12 cellular contexts compared by ENCODE assay signal in the genomic region with DNA sequence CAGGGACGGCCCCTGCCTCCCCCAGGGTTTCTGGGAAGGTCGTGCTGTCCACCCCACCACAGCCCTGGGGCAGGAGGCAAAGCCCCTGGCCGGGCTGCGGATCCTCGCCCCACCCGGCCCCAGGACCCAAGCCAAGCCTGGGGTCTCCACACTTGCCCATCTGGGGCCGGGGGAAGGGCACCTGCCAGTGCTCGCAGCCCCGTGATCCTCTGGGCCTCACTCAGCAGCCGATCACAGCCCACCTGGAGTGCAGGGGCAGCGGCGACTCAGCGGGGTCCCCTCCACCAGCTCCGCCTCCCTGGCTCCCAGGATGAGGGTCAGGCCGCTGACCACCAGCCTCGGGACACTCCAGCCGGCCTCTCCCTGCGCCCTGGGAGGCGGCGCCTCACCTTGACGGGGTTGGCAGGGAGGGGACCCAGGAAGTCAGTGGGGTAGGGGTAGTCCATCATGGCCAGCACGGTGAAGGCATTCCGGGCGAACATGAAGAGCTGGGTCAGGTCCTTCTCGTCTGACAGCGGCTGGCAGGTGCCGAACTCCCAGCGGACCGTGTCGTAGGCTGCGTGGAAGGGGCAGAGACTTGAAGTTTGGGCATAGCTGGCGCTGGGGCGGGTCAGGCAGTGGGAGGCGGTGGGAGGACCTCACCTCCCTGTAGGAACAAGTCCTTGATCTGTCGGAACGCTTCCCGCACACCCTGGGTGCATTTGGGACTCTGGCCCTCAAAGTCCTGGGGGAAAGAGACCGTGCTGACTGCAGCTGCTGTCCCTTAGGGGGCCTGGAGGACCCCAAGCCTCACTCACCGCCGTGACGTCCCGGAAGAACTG. TPM values are rescaled to one million over a fixed set of nuclear protein-coding genes. Genes with fewer than 3 reads are reported as not detected.
DNase-seq lines count a peak whose midpoint lies in the region; ATAC-seq and TF ChIP-seq lines count a peak whose summit lies in the region.
"Had no signal": no experiment of that assay in that cellular context is flagged by ENCODE, and none has a peak within 500 bp of the region (broad histone marks: within the 10 kb centered on the region; RNA-seq: fewer than 3 reads in every experiment).

No MANE protein-coding gene starts in this region.

- TF ChIP-seq POLR2A in lower leg skin (IDR thresholded peaks at IDR 0.05): no peak

- 93 to 95% methylated on average over 23 to 32 of the region's 42 CpGs for WGBS in lower leg skin, 2 donors

- no peak for ATAC-seq in activated CD8-positive, alpha-beta memory T cell treated with anti-CD3 and anti-CD28 coated beads, Interleukin-2, amount 10 ng/mL, durations not matched to agents 7 days and 5 days
- no peak for ATAC-seq in activated T-helper 17 cell treated with anti-CD3 and anti-CD28 coated beads, Interleukin-2, amount 50 U/mL, for 72 hours (replicated peaks)

- no peak overlapping the region for H3K27ac Mint-ChIP-seq in activated CD8-positive, alpha-beta memory T cell treated with anti-CD3 and anti-CD28 coated beads, Interleukin-2, amount 10 ng/mL, durations not matched to agents 7 days and 5 days
- H3K27ac Mint-ChIP-seq in activated T-helper 17 cell treated with anti-CD3 and anti-CD28 coated beads, Interleukin-2, amount 50 U/mL, for 72 hours: peak overlapping the region; percentile 38
- no peak overlapping the region for H3K27ac Mint-ChIP-seq in neural crest cell (ENCODE audit: unreplicated experiment)

- TF ChIP-seq CTCF in GM13977 (IDR thresholded peaks at IDR 0.05; ENCODE audit: extremely low read depth, insufficient read depth, missing control alignments): no peak
- TF ChIP-seq CTCF in neural crest cell (conservative IDR thresholded peaks at IDR 0.05): no peak
- no peak for TF ChIP-seq CTCF in lower leg skin (IDR thresholded peaks at IDR 0.05)

- H3K4me1 Mint-ChIP-seq in activated CD8-positive, alpha-beta memory T cell treated with anti-CD3 and anti-CD28 coated beads, Interleukin-2, amount 10 ng/mL, durations not matched to agents 7 days and 5 days: peaks cover 7% of the 10 kb centered on the region
- no peaks in the 10 kb centered on the region for H3K4me1 Mint-ChIP-seq in activated T-helper 17 cell treated with anti-CD3 and anti-CD28 coated beads, Interleukin-2, amount 50 U/mL, for 72 hours
- no peaks in the 10 kb centered on the region for H3K4me1 Mint-ChIP-seq in neural crest cell

- peak overlapping the region; percentile 66 for H3K4me3 Mint-ChIP-seq in activated CD8-positive, alpha-beta memory T cell treated with anti-CD3 and anti-CD28 coated beads, Interleukin-2, amount 10 ng/mL, durations not matched to agents 7 days and 5 days
- peak overlapping the region; percentile 71 for H3K4me3 Mint-ChIP-seq in activated T-helper 17 cell treated with anti-CD3 and anti-CD28 coated beads, Interleukin-2, amount 50 U/mL, for 72 hours
- H3K4me3 Mint-ChIP-seq in neural crest cell: peak overlapping the region; percentile 57

- H3K9me3 Mint-ChIP-seq in activated CD8-positive, alpha-beta memory T cell treated with anti-CD3 and anti-CD28 coated beads, Interleukin-2, amount 10 ng/mL, durations not matched to agents 7 days and 5 days (ENCODE audit: low read depth): no peaks in the 10 kb centered on the region
- H3K9me3 Mint-ChIP-seq in activated T-helper 17 cell treated with anti-CD3 and anti-CD28 coated beads, Interleukin-2, amount 50 U/mL, for 72 hours: no peaks in the 10 kb centered on the region
- H3K9me3 Mint-ChIP-seq in neural crest cell: no peaks in the 10 kb centered on the region

- DNase-seq in activated CD8-positive, alpha-beta memory T cell treated with anti-CD3 and anti-CD28 coated beads, Interleukin-2, amount 10 ng/mL, durations not matched to agents 7 days and 5 days: no peak
- no peak for DNase-seq in activated CD8-positive, alpha-beta memory T cell treated with anti-CD3 and anti-CD28 coated beads for 24 hours
- DNase-seq in GM13977 (ENCODE audit: low spot score): peak; percentile 21
- DNase-seq in neural crest cell (ENCODE audit: low read depth, low spot score): no peak
- no peak for DNase-seq in GM19238 (ENCODE audit: insufficient read length, low spot score)
- DNase-seq in lower leg skin (ENCODE audit: low spot score in 2 of 2): no peak
- DNase-seq in activated effector memory CD4-positive, alpha-beta T cell treated with anti-CD3 and anti-CD28 coated beads, Interleukin-2, amount 50 U/mL, for 16 hours: no peak
- DNase-seq: activated CD4-positive, alpha-beta T cell treated with anti-CD3 and anti-CD28 coated beads for 4 hours; islet precursor cell; NCI-H1694; uterus had no signal

- CTCF ChIA-PET in activated CD8-positive, alpha-beta memory T cell treated with anti-CD3 and anti-CD28 coated beads, Interleukin-2, amount 10 ng/mL, durations not matched to agents 7 days and 5 days (lab: Charles Lee): interaction anchor here (0.6 to 3.2 kb wide), 8 partner anchors 16 to 384 kb away, joined by 3 to 23 read pairs (median 6); a partner anchor contains a TSS

- no peaks in the 10 kb centered on the region for H3K27me3 Mint-ChIP-seq in activated CD8-positive, alpha-beta memory T cell treated with anti-CD3 and anti-CD28 coated beads, Interleukin-2, amount 10 ng/mL, durations not matched to agents 7 days and 5 days
- no peaks in the 10 kb centered on the region for H3K27me3 Mint-ChIP-seq in activated T-helper 17 cell treated with anti-CD3 and anti-CD28 coated beads, Interleukin-2, amount 50 U/mL, for 72 hours
- H3K27me3 Mint-ChIP-seq in neural crest cell (ENCODE audit: low read depth): peaks cover 17% of the 10 kb centered on the region

- no peak overlapping the region for H3K4me3 ChIP-seq in lower leg skin (ENCODE audit: low read depth, poor library complexity, severe bottlenecking)
- H3K4me3 ChIP-seq: uterus had no signal

- in situ Hi-C loops in GM13977 (cut with MboI; ENCODE audit: low pct_unique_long_range_greater_than_20kb, low sequenced_read_pairs, unreplicated experiment): no loop called here

- H3K36me3 Mint-ChIP-seq in activated CD8-positive, alpha-beta memory T cell treated with anti-CD3 and anti-CD28 coated beads, Interleukin-2, amount 10 ng/mL, durations not matched to agents 7 days and 5 days: peaks cover 5% of the 10 kb centered on the region
- peaks cover 46% of the 10 kb centered on the region for H3K36me3 Mint-ChIP-seq in activated T-helper 17 cell treated with anti-CD3 and anti-CD28 coated beads, Interleukin-2, amount 50 U/mL, for 72 hours (ENCODE audit: low read depth)
- no peaks in the 10 kb centered on the region for H3K36me3 Mint-ChIP-seq in neural crest cell (ENCODE audit: low read depth)

- intact Hi-C loops in lower leg skin (cut with DNase I; ENCODE audit: low total_unique reads): no loop called here

RNA-seq across cellular contexts. Expression of a gene that starts 1.8 kb away (rescaled TPM):
- 100 to 1,000 TPM; 271 to 321 TPM for total RNA-seq in activated CD8-positive, alpha-beta memory T cell treated with anti-CD3 and anti-CD28 coated beads, Interleukin-2, amount 10 ng/mL, durations not matched to agents 7 days and 5 days
- 100 to 1,000 TPM; 219 to 255 TPM for total RNA-seq in activated T-helper 17 cell treated with anti-CD3 and anti-CD28 coated beads, Interleukin-2, amount 50 U/mL, for 72 hours
- total RNA-seq in neural crest cell (37.9 and 46.5 TPM in 2 replicates), lower leg skin (100 to 1,000 TPM; 123 to 144 (median 138) TPM)

RNA-seq across cellular contexts. Expression of a gene that starts 26.0 kb away (rescaled TPM):
- total RNA-seq in activated CD8-positive, alpha-beta memory T cell treated with anti-CD3 and anti-CD28 coated beads, Interleukin-2, amount 10 ng/mL, durations not matched to agents 7 days and 5 days: 10 to 100 TPM; 43.8 to 60.6 TPM
- total RNA-seq in activated T-helper 17 cell treated with anti-CD3 and anti-CD28 coated beads, Interleukin-2, amount 50 U/mL, for 72 hours: 10 to 100 TPM; 38.2 to 67.6 TPM
- total RNA-seq in neural crest cell (50.4 and 54.0 TPM in 2 replicates), lower leg skin (10 to 100 TPM; 57.7 to 81.0 (median 61.8) TPM)

RNA-seq across cellular contexts. Expression of a gene that starts 26.2 kb away (rescaled TPM):
- not detected for total RNA-seq in activated CD8-positive, alpha-beta memory T cell treated with anti-CD3 and anti-CD28 coated beads, Interleukin-2, amount 10 ng/mL, durations not matched to agents 7 days and 5 days
- 1 to 10 TPM in 1 of 2 donors, under 1 TPM in 1; 0.06 to 1.2 TPM for total RNA-seq in activated T-helper 17 cell treated with anti-CD3 and anti-CD28 coated beads, Interleukin-2, amount 50 U/mL, for 72 hours
- total RNA-seq in neural crest cell: 0.14 and 0.44 TPM in 2 replicates
- total RNA-seq in lower leg skin: 1 to 10 TPM in 1 of 4 donors, under 1 TPM in 2, not detected in 1; 0.10 to 2.4 (median 0.49) TPM
- total RNA-seq: uterus had no signal

RNA-seq across cellular contexts. Expression of a gene that starts 35.5 kb away (rescaled TPM):
- 10 to 100 TPM; 32.6 to 35.3 TPM for total RNA-seq in activated CD8-positive, alpha-beta memory T cell treated with anti-CD3 and anti-CD28 coated beads, Interleukin-2, amount 10 ng/mL, durations not matched to agents 7 days and 5 days
- total RNA-seq in activated T-helper 17 cell treated with anti-CD3 and anti-CD28 coated beads, Interleukin-2, amount 50 U/mL, for 72 hours: 10 to 100 TPM; 27.9 to 33.0 TPM
- total RNA-seq in neural crest cell (2.6 and 2.9 TPM in 2 replicates), lower leg skin (10 to 100 TPM in 1 of 4 donors, 1 to 10 TPM in 3; 6.6 to 13.7 (median 7.9) TPM)

RNA-seq across cellular contexts. Expression of a gene that starts 42.4 kb away (rescaled TPM):
- total RNA-seq in activated CD8-positive, alpha-beta memory T cell treated with anti-CD3 and anti-CD28 coated beads, Interleukin-2, amount 10 ng/mL, durations not matched to agents 7 days and 5 days: 10 to 100 TPM; 31.9 to 40.1 TPM
- 10 to 100 TPM in 1 of 2 donors, 1 to 10 TPM in 1; 5.6 to 21.9 TPM for total RNA-seq in activated T-helper 17 cell treated with anti-CD3 and anti-CD28 coated beads, Interleukin-2, amount 50 U/mL, for 72 hours
- 29.8 and 31.1 TPM in 2 replicates for total RNA-seq in neural crest cell
- 10 to 100 TPM in 2 of 4 donors, 1 to 10 TPM in 2; 5.7 to 25.6 (median 13.7) TPM for total RNA-seq in lower leg skin
